In the genomic region with DNA sequence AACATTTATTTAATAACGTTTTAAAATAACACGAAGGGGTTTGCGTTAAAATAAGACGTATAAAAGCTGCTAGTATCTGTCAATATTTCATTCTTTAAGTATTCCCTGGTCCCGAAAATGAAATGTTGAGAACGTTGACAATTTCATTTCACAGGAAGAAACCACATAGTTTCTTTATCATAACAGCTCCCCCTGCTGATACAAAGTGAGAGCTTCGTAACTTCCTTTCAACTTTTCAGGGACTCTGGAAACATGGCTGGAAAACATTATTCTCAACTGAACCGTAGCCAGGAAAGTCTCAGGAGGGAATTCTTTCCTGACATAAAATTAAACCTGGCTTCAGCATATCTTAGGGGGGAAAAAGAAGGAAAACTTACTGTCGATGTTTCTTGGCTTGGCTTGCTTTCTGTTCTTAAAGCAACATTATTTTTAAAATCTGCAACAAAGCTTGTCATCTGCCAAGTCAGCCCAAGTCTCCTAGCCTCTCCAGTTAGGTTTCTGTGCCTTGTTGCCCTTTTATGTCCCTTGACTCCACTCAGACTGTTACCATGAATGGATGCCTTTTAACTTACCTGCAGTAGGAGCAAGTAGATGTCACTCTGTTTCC, we compare ENCODE assay signal across 8 cellular contexts.
DNase-seq lines count a peak whose midpoint lies in the region; ATAC-seq, FAIRE-seq and TF ChIP-seq lines count a peak whose summit lies in the region.

No MANE protein-coding gene starts in this region.

- peak; percentile 62 for DNase-seq in AG20443 (ENCODE audit: low spot score)
- DNase-seq in NCI-H748 treated with DMSO at 0.1 percent for 48 hours (lab: John Stamatoyannopoulos, UW) = peak; percentile 65
- DNase-seq in brain pericyte (ENCODE audit: low read depth, low spot score) = peak; percentile 26
- DNase-seq in keratinocyte (ENCODE audit: low read depth, low spot score) = no peak
- no peak for DNase-seq in activated CD8-positive, alpha-beta memory T cell treated with anti-CD3 and anti-CD28 coated beads, Interleukin-2, amount 50 U/mL, for 4 hours

- H3K9ac ChIP-seq in keratinocyte (ENCODE audit: control insufficient read depth, extremely low read depth, insufficient read depth, low read length) (no peak overlapping the region), subcutaneous abdominal adipose tissue (ENCODE audit: low read length in 5 of 5) (peak overlapping the region in 2 of 5 donors; percentile 22 to 43)

- H3K9me1 ChIP-seq in keratinocyte (ENCODE audit: control insufficient read depth, extremely low read depth, insufficient read depth, low read length) = no peaks in the 10 kb centered on the region

- H3K27ac ChIP-seq in keratinocyte (ENCODE audit: control insufficient read depth, insufficient read depth, low read length) = no peak overlapping the region
- H3K27ac ChIP-seq in subcutaneous abdominal adipose tissue (ENCODE audit: low read depth, low read length) = peak overlapping the region; percentile 9

- dilution Hi-C loops in keratinocyte (cut with MboI; ENCODE audit: extremely low pct_ligation_motif_present, low sequenced_read_pairs) = loop anchor here (25.0 kb wide), 1 partner anchor 160 kb away; no protein-coding TSS in a partner anchor

- H2AFZ ChIP-seq in keratinocyte (ENCODE audit: control insufficient read depth, low read length) = peak overlapping the region; percentile 45

- H3K27me3 ChIP-seq in keratinocyte (ENCODE audit: control insufficient read depth, extremely low read depth, insufficient read depth, low read length) (no peaks in the 10 kb centered on the region), subcutaneous abdominal adipose tissue (ENCODE audit: control insufficient read depth in 5 of 5, insufficient read depth in 4 of 5, low read length in 5 of 5) (no peaks in the 10 kb centered on the region)

- no peak for ATAC-seq in GM21423 (IDR thresholded peaks at IDR 0.05; ENCODE audit: unreplicated experiment)

- H3K4me3 ChIP-seq in GM12875 (ENCODE audit: low read depth, low read length) = no peak overlapping the region
- H3K4me3 ChIP-seq in keratinocyte (ENCODE audit: control insufficient read depth in 2 of 3, extremely low read depth in 1 of 3, insufficient read depth in 2 of 3, low read depth in 1 of 3, low read length in 3 of 3) = no peak overlapping the region
- no peak overlapping the region for H3K4me3 ChIP-seq in subcutaneous abdominal adipose tissue (ENCODE audit: low read depth in 1 of 5, low read length in 5 of 5)

- TF ChIP-seq CTCF in GM12875 (IDR thresholded peaks at IDR 0.05; ENCODE audit: borderline replicate concordance, insufficient read depth, low read depth, low read length) (peak; percentile 44; the same call in 1 of the 2 replicates), keratinocyte (optimal IDR thresholded peaks at IDR 0.05 in 1 of 3, IDR thresholded peaks at IDR 0.05 in 1 of 3, conservative IDR thresholded peaks at IDR 0.05 in 1 of 3; ENCODE audit: extremely low read depth in 1 of 3, insufficient read depth in 2 of 3, low read length in 3 of 3) (peak; percentile 22 to 69 (median 49))

- H3K4me2 ChIP-seq in keratinocyte (ENCODE audit: control insufficient read depth, extremely low read depth, insufficient read depth, low read depth, low read length) = no peak overlapping the region

- no peaks in the 10 kb centered on the region for H4K20me1 ChIP-seq in keratinocyte (ENCODE audit: control insufficient read depth, extremely low read depth, insufficient read depth, low read length)

- FAIRE-seq in keratinocyte (lab: Jason Lieb, UNC) = no peak

- H3K79me2 ChIP-seq in keratinocyte (ENCODE audit: control insufficient read depth, insufficient read depth, low read length) = no peaks in the 10 kb centered on the region

- peaks cover 4% of the 10 kb centered on the region for H3K4me1 ChIP-seq in keratinocyte (ENCODE audit: control insufficient read depth, extremely low read depth, insufficient read depth, low read length)
- peaks cover 3 to 28% (median 13%) of the 10 kb centered on the region in 5 donors for H3K4me1 ChIP-seq in subcutaneous abdominal adipose tissue (ENCODE audit: control insufficient read depth in 5 of 5, insufficient read depth in 5 of 5, low read length in 5 of 5)

- H3K36me3 ChIP-seq in keratinocyte (ENCODE audit: control insufficient read depth in 2 of 2, extremely low read depth in 1 of 2, insufficient read depth in 2 of 2, low read length in 2 of 2) = no peaks in the 10 kb centered on the region
- H3K36me3 ChIP-seq in subcutaneous abdominal adipose tissue (ENCODE audit: control insufficient read depth in 5 of 5, insufficient read depth in 5 of 5, low read length in 5 of 5) = no peaks in the 10 kb centered on the region

- H3K9me3 ChIP-seq in keratinocyte (ENCODE audit: control insufficient read depth, low read depth, low read length) = no peaks in the 10 kb centered on the region
- H3K9me3 ChIP-seq in subcutaneous abdominal adipose tissue (ENCODE audit: control insufficient read depth in 5 of 5, low read length in 5 of 5) = no peaks in the 10 kb centered on the region

Comparison
In these comparisons a context has a peak if more than half of its experiments do, and no peak if none do; other contexts are left out.
1. DNase-seq: peak in AG20443 (single experiment), NCI-H748 treated with DMSO at 0.1 percent for 48 hours (single experiment) and brain pericyte (single experiment); none in keratinocyte (single experiment) and activated CD8-positive, alpha-beta memory T cell treated with anti-CD3 and anti-CD28 coated beads, Interleukin-2, amount 50 U/mL, for 4 hours (single experiment).